Comparison of ENCODE assay signal across 8 cellular contexts in the genomic region with DNA sequence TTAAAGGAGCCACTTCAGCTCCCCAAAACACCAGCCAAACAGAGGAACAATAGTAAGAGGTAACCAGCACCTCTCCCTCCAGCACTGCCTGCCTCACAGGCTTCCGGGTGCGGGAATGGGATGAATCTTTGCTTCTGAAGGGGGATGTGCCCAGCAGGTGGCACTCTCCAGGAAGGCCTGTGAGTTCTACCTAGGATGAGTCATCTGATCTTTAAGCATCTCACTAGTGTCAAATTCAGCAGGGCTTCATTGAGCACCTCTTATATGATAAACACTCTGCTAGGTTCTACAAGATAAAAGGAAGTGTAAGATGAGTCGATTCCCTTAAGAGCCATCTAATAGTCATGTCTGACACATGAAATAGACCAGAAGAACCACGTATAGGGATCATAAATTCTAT.
A peak's percentile ranks its signal among the peaks of the same experiment; 100 is the strongest.
DNase-seq lines count a peak whose midpoint lies in the region; ATAC-seq, FAIRE-seq and TF ChIP-seq lines count a peak whose summit lies in the region.

No MANE protein-coding gene starts in this region.

- peak; percentile 33 for DNase-seq in AG10803 (ENCODE audit: low read depth)
- peak; percentile 5 for DNase-seq in GM19239 (ENCODE audit: insufficient read length, low spot score)
- peak; percentile 20 for DNase-seq in NCI-H82 treated with DMSO at 0.1 percent for 48 hours (lab: John Stamatoyannopoulos, UW; ENCODE audit: unreplicated experiment)
- DNase-seq in epithelial cell of esophagus (ENCODE audit: low read depth), result peak; percentile 88
- peak; percentile 44 to 77 (median 62) for DNase-seq in pancreas
- no peak for DNase-seq in activated CD8-positive, alpha-beta memory T cell treated with anti-CD3 and anti-CD28 coated beads, Interleukin-2, amount 50 U/mL, for 4 hours
- no peak for DNase-seq in immature natural killer cell
- DNase-seq in naive thymus-derived CD8-positive, alpha-beta T cell, result no peak

- H3K27me3 Mint-ChIP-seq in immature natural killer cell (ENCODE audit: low read depth in 3 of 3), result peaks cover 1 to 6% (median 2%) of the 10 kb centered on the region in 3 donors
- peaks cover 6 to 37% (median 18%) of the 10 kb centered on the region in 5 donors for H3K27me3 Mint-ChIP-seq in naive thymus-derived CD8-positive, alpha-beta T cell

- 61 to 76% methylated on average over 4 of the region's 4 CpGs for WGBS in pancreas, 2 donors

- TF ChIP-seq CTCF in AG10803 (conservative IDR thresholded peaks at IDR 0.05; ENCODE audit: low read length) (peak; percentile 34), epithelial cell of esophagus (IDR thresholded peaks at IDR 0.05; ENCODE audit: insufficient read depth, low read depth, low read length, missing control alignments) (peak; percentile 85), pancreas (IDR thresholded peaks at IDR 0.05) (peak; percentile 25 to 50 (median 42))

- no peaks in the 10 kb centered on the region for H3K27me3 ChIP-seq in pancreas

- peak overlapping the region in 1 of 6 donors; percentile 14 for H3K27ac Mint-ChIP-seq in immature natural killer cell
- H3K27ac Mint-ChIP-seq in naive thymus-derived CD8-positive, alpha-beta T cell, result no peak overlapping the region

- FAIRE-seq in GM19239 (lab: Jason Lieb, UNC) (no peak), pancreas (lab: Jason Lieb, UNC) (no peak)

- H3K4me3 ChIP-seq in AG10803 (ENCODE audit: low read length) (no peak overlapping the region), epithelial cell of esophagus (ENCODE audit: low read length) (no peak overlapping the region), pancreas (no peak overlapping the region)

- peaks cover 11 to 17% of the 10 kb centered on the region in 2 donors for H3K4me1 Mint-ChIP-seq in immature natural killer cell
- peaks cover 0 to 3% (median 1%) of the 10 kb centered on the region in 4 donors for H3K4me1 Mint-ChIP-seq in naive thymus-derived CD8-positive, alpha-beta T cell

- H3K9me3 ChIP-seq in pancreas, result no peaks in the 10 kb centered on the region

- H3K4me1 ChIP-seq in pancreas, result no peaks in the 10 kb centered on the region

- no peak overlapping the region for H3K4me3 Mint-ChIP-seq in immature natural killer cell
- H3K4me3 Mint-ChIP-seq in naive thymus-derived CD8-positive, alpha-beta T cell, result no peak overlapping the region

- H3K36me3 ChIP-seq in pancreas, result no peaks in the 10 kb centered on the region

- H3K36me3 Mint-ChIP-seq in immature natural killer cell, result no peaks in the 10 kb centered on the region
- H3K36me3 Mint-ChIP-seq in naive thymus-derived CD8-positive, alpha-beta T cell, result peaks cover 0 to 2% (median 0%) of the 10 kb centered on the region in 3 donors

- no peaks in the 10 kb centered on the region for H3K9me3 Mint-ChIP-seq in immature natural killer cell
- peaks cover 0 to 4% (median 0%) of the 10 kb centered on the region in 9 donors for H3K9me3 Mint-ChIP-seq in naive thymus-derived CD8-positive, alpha-beta T cell

- no peak overlapping the region for H3K27ac ChIP-seq in pancreas

- POLR2A ChIA-PET in naive thymus-derived CD8-positive, alpha-beta T cell (lab: Charles Lee), result no interaction called here

- peak; percentile 86 to 94 (median 94) for ATAC-seq in pancreas
- no peak for ATAC-seq in naive thymus-derived CD8-positive, alpha-beta T cell

- intact Hi-C loops in pancreas (cut with DNase I), result loop anchor here in 2 of 3 donors (10.0 kb wide), 2 partner anchors 52 to 62 kb away; no protein-coding TSS in a partner anchor

Comparison
In these comparisons a context has a peak if more than half of its experiments do, and no peak if none do; other contexts are left out.
1. DNase-seq: peak in AG10803 (single experiment), GM19239 (single experiment), NCI-H82 treated with DMSO at 0.1 percent for 48 hours (single experiment), epithelial cell of esophagus (single experiment) and pancreas (6 of 6); none in activated CD8-positive, alpha-beta memory T cell treated with anti-CD3 and anti-CD28 coated beads, Interleukin-2, amount 50 U/mL, for 4 hours (single experiment), immature natural killer cell (0 of 3) and naive thymus-derived CD8-positive, alpha-beta T cell (0 of 10).
2. CTCF ChIP-seq: peak in every context shown above with its lines; median percentile 85 in epithelial cell of esophagus; 42 in pancreas; 34 in AG10803.
3. ATAC-seq: peak in pancreas (4 of 4); none in naive thymus-derived CD8-positive, alpha-beta T cell (0 of 2).